26 cellular contexts compared by ENCODE assay signal in genomic region chr6:111596784-111597183, GRCh38.
"Had no signal": no experiment of that assay in that cellular context is flagged by ENCODE, and none has a peak within 500 bp of the region (broad histone marks: within the 10 kb centered on the region; RNA-seq: fewer than 3 reads in every experiment).

No MANE protein-coding gene starts in this region.

- H3K4me3 ChIP-seq: coronary artery, esophagus squamous epithelium, lower lobe of right lung, ovary, psoas muscle, smooth muscle cell, thyroid gland had no signal

- DNase-seq: dermis blood vessel endothelial cell; effector memory CD4-positive, alpha-beta T cell; esophagus squamous epithelium; hypothalamus; immature natural killer cell; islet precursor cell; kidney glomerular epithelial cell; left colon; left ventricle myocardium superior; lower lobe of right lung; naive thymus-derived CD8-positive, alpha-beta T cell; nephron progenitor cell; nucleus accumbens; ovary; posterior cingulate gyrus; psoas muscle; right cardiac atrium; stimulated activated CD4-positive, alpha-beta T cell treated with anti-CD3 and anti-CD28 coated beads, Interleukin-12 subunit alpha, Interleukin-12 subunit beta, amount 100 ng/mL, for 4 hours; stimulated activated CD4-positive, alpha-beta T cell treated with anti-CD3 and anti-CD28 coated beads, Interleukin-1b, Interleukin-23, amount 100 ng/mL, for 48 hours; stimulated activated CD4-positive, alpha-beta T cell treated with anti-CD3 and anti-CD28 coated beads, Interleukin-4, amount 100 ng/mL, for 1 hour; stimulated activated CD8-positive, alpha-beta memory T cell treated with anti-CD3 and anti-CD28 coated beads, Interleukin-4, amount 100 ng/mL, for 48 hours; stimulated activated naive CD4-positive, alpha-beta T cell; stimulated activated naive CD8-positive, alpha-beta T cell treated with anti-CD3 and anti-CD28 coated beads, Interleukin-15, amount 100 ng/mL, for 72 hours; thyroid gland had no signal

- H3K9me3 ChIP-seq: esophagus squamous epithelium, lower lobe of right lung, ovary, psoas muscle, thyroid gland had no signal

- H3K27ac ChIP-seq: coronary artery, lower lobe of right lung, ovary, psoas muscle, thyroid gland had no signal

- H3K36me3 ChIP-seq: ovary, thyroid gland had no signal

- H3K27me3 ChIP-seq: esophagus squamous epithelium, ovary, thyroid gland had no signal

- ATAC-seq: left ventricle myocardium superior; lower lobe of right lung; naive thymus-derived CD8-positive, alpha-beta T cell; psoas muscle; stimulated activated naive CD8-positive, alpha-beta T cell treated with anti-CD3 and anti-CD28 coated beads, Interleukin-15, amount 100 ng/mL, for 72 hours had no signal
